16 cellular contexts compared by ENCODE assay signal in the genomic region with DNA sequence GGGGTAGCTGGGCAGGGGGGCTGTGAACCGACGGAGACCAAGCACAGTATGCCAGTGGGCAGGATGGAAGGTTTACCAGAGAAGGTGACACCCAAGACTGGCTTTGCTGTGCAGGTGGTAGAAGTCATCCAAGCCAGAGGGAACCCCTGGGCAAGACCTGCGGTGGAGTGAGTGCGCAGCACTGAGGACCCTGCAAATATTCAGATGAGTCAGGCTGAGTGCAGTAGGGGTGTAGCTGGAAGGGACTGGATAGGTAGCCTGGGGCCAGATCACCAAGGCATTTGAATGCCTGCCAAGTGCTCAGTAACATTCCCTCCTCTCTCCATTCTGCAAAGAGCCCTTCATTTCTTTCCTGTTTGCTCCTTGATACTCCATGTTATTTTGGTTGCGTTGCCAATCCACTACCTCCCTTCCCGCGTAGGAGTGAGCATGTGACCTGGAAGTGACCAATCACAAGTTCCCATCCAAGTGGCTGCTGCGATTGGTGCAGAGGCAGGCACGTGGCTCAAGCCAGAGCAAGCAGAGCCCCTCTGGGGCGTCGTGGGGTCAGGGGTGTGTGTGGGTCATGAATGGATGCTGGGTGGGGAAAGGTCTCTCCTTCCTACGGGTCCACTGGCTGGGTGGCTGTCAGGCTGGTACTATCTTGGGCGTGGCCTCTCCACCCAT.
DNase-seq lines count a peak whose midpoint lies in the region; ATAC-seq and TF ChIP-seq lines count a peak whose summit lies in the region.
"Had no signal": no experiment of that assay in that cellular context is flagged by ENCODE, and none has a peak within 500 bp of the region (broad histone marks: within the 10 kb centered on the region; RNA-seq: fewer than 3 reads in every experiment).

No MANE protein-coding gene starts in this region.

- no peaks in the 10 kb centered on the region; the same call in 1 of the 2 replicates for H3K4me1 Mint-ChIP-seq in HFFc6 (ENCODE audit: low read depth)
- H3K4me1 Mint-ChIP-seq: T-cell had no signal

- H3K4me3 ChIP-seq in left lung (no peak overlapping the region), foreskin fibroblast (ENCODE audit: low read depth in 1 of 2, low read length in 2 of 2) (no peak overlapping the region)
- H3K4me3 ChIP-seq: esophagus squamous epithelium, prostate gland had no signal

- no peaks in the 10 kb centered on the region for H3K4me1 ChIP-seq in left lung
- H3K4me1 ChIP-seq: esophagus squamous epithelium, prostate gland had no signal

- TF ChIP-seq CTCF in HFFc6 (IDR thresholded peaks at IDR 0.05) (no peak), left lung (IDR thresholded peaks at IDR 0.05) (no peak), foreskin fibroblast (IDR thresholded peaks at IDR 0.05; ENCODE audit: low read depth, low read length) (no peak)

- H3K4me3 Mint-ChIP-seq in HFFc6, result no peak overlapping the region; the same call in 1 of the 2 replicates
- H3K4me3 Mint-ChIP-seq: activated naive CD8-positive, alpha-beta T cell; T-cell had no signal

- intact Hi-C loops in left lung (cut with DNase I), result no loop called here

- peaks cover 6% of the 10 kb centered on the region for H3K27me3 Mint-ChIP-seq in HFFc6 (ENCODE audit: insufficient read depth)

- H3K27me3 ChIP-seq in left lung, result peaks cover 0 to 17% of the 10 kb centered on the region in 2 donors

- H3K9me3 Mint-ChIP-seq in HFFc6, result no peaks in the 10 kb centered on the region

- H3K27ac Mint-ChIP-seq in HFFc6, result no peak overlapping the region
- H3K27ac Mint-ChIP-seq: activated naive CD8-positive, alpha-beta T cell; T-cell had no signal

- no peaks in the 10 kb centered on the region for H3K36me3 ChIP-seq in left lung
- H3K36me3 ChIP-seq: esophagus squamous epithelium, prostate gland had no signal

- no peaks in the 10 kb centered on the region for H3K9me3 ChIP-seq in left lung
- H3K9me3 ChIP-seq: esophagus squamous epithelium, prostate gland had no signal

- H3K36me3 Mint-ChIP-seq in HFFc6 (ENCODE audit: low read depth), result no peaks in the 10 kb centered on the region
- H3K36me3 Mint-ChIP-seq: activated naive CD8-positive, alpha-beta T cell; T-cell had no signal

- H3K27ac ChIP-seq in left lung, result no peak overlapping the region
- H3K27ac ChIP-seq: esophagus squamous epithelium, prostate gland had no signal

- DNase-seq in D341Med (ENCODE audit: low spot score) (peak; percentile 18), HFFc6 (peak; percentile 24), SHP77 treated with DMSO at 0.1 percent for 48 hours (lab: John Stamatoyannopoulos, UW) (peak; percentile 67), left lung (no peak), foreskin fibroblast (no peak)
- no peak for DNase-seq in stimulated activated naive CD4-positive, alpha-beta T cell (lab: John Stamatoyannopoulos, UW)
- DNase-seq: activated CD4-positive, alpha-beta T cell treated with anti-CD3 and anti-CD28 coated beads, Interleukin-2, amount 50 U/mL, for 48 hours; esophagus squamous epithelium; NCI-H1694; stimulated activated naive CD8-positive, alpha-beta T cell treated with anti-CD3 and anti-CD28 coated beads, Interleukin-15, Interleukin-2, amounts not matched to agents 100 U/mL and 50 U/mL, for 24 hours had no signal

- ATAC-seq in left lung (peak; percentile 16), HG02870 (IDR thresholded peaks at IDR 0.05; ENCODE audit: unreplicated experiment) (no peak), GM18511 (IDR thresholded peaks at IDR 0.05; ENCODE audit: unreplicated experiment) (no peak)
- ATAC-seq: HepG2; stimulated activated naive CD8-positive, alpha-beta T cell treated with anti-CD3 and anti-CD28 coated beads, Interleukin-15, Interleukin-2, amounts not matched to agents 100 U/mL and 50 U/mL, for 24 hours; T-cell had no signal

Comparison
In these comparisons a context has a peak if more than half of its experiments do, and no peak if none do; other contexts are left out.
1. DNase-seq: peak in D341Med (single experiment), HFFc6 (single experiment) and SHP77 treated with DMSO at 0.1 percent for 48 hours (single experiment); none in left lung (0 of 2), foreskin fibroblast (0 of 2) and stimulated activated naive CD4-positive, alpha-beta T cell (0 of 6).